15 cellular contexts compared by ENCODE assay signal in the genomic region with DNA sequence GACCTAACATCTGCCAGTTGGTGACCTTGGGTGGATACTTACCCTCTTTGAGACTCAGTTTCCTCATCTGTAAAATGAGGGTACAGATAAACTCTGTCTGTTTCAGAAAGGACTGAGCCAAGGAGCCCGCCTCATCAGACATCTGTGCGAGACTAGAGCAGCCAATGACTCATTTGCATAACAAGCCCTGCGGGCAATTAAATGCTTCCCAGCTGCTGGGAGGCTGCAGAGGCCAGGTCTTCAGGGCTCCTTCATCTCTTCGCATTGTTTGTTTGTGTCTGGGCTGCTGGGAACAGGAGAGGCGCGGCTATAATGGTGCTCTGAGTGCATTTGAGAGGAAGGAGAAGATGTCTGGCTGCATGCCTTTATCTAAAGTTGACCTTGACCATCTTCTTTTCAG.
DNase-seq lines count a peak whose midpoint lies in the region; ATAC-seq and TF ChIP-seq lines count a peak whose summit lies in the region.
"Had no signal": no experiment of that assay in that cellular context is flagged by ENCODE, and none has a peak within 500 bp of the region (broad histone marks: within the 10 kb centered on the region; RNA-seq: fewer than 3 reads in every experiment).

No MANE protein-coding gene starts in this region.

- DNase-seq in DMS 273 (lab: John Stamatoyannopoulos, UW; ENCODE audit: unreplicated experiment) (peak; percentile 68), DMS 273 treated with DMSO at 0.1 percent for 48 hours (lab: John Stamatoyannopoulos, UW) (no peak), WTC11 (ENCODE audit: low spot score) (peak; percentile 63), iPS-NIHi7 (ENCODE audit: extremely low spot score) (peak; percentile 59)
- DNase-seq in activated naive CD4-positive, alpha-beta T cell (lab: John Stamatoyannopoulos, UW): no peak
- DNase-seq: activated B cell treated with CpG ODN at 0.5 μM for 24 hours; activated naive CD4-positive, alpha-beta T cell treated with anti-CD3 and anti-CD28 coated beads, Interleukin-2, amount 10 ng/mL, durations not matched to agents 7 days and 5 days; Calu3; effector memory CD8-positive, alpha-beta T cell; NCI-H446 treated with DMSO at 0.1 percent for 48 hours; stimulated activated naive CD4-positive, alpha-beta T cell treated with Interleukin-2 at 50 U/mL for 16 hours had no signal

- peaks cover 19% of the 10 kb centered on the region for H3K36me3 Mint-ChIP-seq in WTC11
- H3K36me3 Mint-ChIP-seq: activated naive CD4-positive, alpha-beta T cell treated with anti-CD3 and anti-CD28 coated beads, Interleukin-2, amount 10 ng/mL, durations not matched to agents 7 days and 5 days had no signal

- H3K4me3 ChIP-seq in HUES6 (ENCODE audit: low read depth, low read length): no peak overlapping the region

- H3K9me3 ChIP-seq in HUES6 (ENCODE audit: control insufficient read depth, insufficient read depth, low read depth, low read length): peaks cover 22% of the 10 kb centered on the region

- H3K4me1 ChIP-seq in HUES6 (ENCODE audit: control insufficient read depth, insufficient read depth, low read length): peaks cover 28% of the 10 kb centered on the region

- no peak overlapping the region; the same call in 1 of the 2 replicates for H3K27ac ChIP-seq in HUES6 (ENCODE audit: low read depth, low read length)
- H3K27ac ChIP-seq: 22Rv1 had no signal

- no peak for TF ChIP-seq CTCF in WTC11 (IDR thresholded peaks at IDR 0.05)

- H3K4me3 Mint-ChIP-seq in WTC11: no peak overlapping the region
- H3K4me3 Mint-ChIP-seq: activated B cell treated with CpG ODN at 0.5 μM for 24 hours; activated naive CD4-positive, alpha-beta T cell treated with anti-CD3 and anti-CD28 coated beads, Interleukin-2, amount 10 ng/mL, durations not matched to agents 7 days and 5 days; effector memory CD8-positive, alpha-beta T cell had no signal

- H3K27ac Mint-ChIP-seq in WTC11: peak overlapping the region; percentile 22
- H3K27ac Mint-ChIP-seq: activated B cell treated with CpG ODN at 0.5 μM for 24 hours; activated naive CD4-positive, alpha-beta T cell treated with anti-CD3 and anti-CD28 coated beads, Interleukin-2, amount 10 ng/mL, durations not matched to agents 7 days and 5 days; effector memory CD8-positive, alpha-beta T cell had no signal

- CTCF ChIA-PET in WTC11 (lab: Charles Lee): interaction anchor here (0.7 to 2.7 kb wide), 8 partner anchors 11 to 371 kb away, joined by 3 to 12 read pairs (median 6); no protein-coding TSS in a partner anchor

- H3K27me3 ChIP-seq in HUES6 (ENCODE audit: control insufficient read depth, insufficient read depth, low read length): no peaks in the 10 kb centered on the region

- POLR2A ChIA-PET in WTC11 (lab: Charles Lee): interaction anchor here (0.9 kb wide), 1 partner anchor 14 kb away, joined by 3 read pairs; no protein-coding TSS in a partner anchor

- H3K27me3 Mint-ChIP-seq in WTC11 (ENCODE audit: low read depth): peaks cover 27% of the 10 kb centered on the region
- H3K27me3 Mint-ChIP-seq: activated naive CD4-positive, alpha-beta T cell treated with anti-CD3 and anti-CD28 coated beads, Interleukin-2, amount 10 ng/mL, durations not matched to agents 7 days and 5 days had no signal

- H3K9me3 Mint-ChIP-seq in WTC11: peaks cover 24% of the 10 kb centered on the region

- H3K9ac ChIP-seq in HUES6 (ENCODE audit: low read length): peak overlapping the region; percentile 57

- H3K36me3 ChIP-seq in HUES6 (ENCODE audit: control insufficient read depth, insufficient read depth, low read length): no peaks in the 10 kb centered on the region

- ATAC-seq in WTC11: peak; percentile 70
- no peak for ATAC-seq in GM21390 (IDR thresholded peaks at IDR 0.05; ENCODE audit: unreplicated experiment)
- no peak for ATAC-seq in HG03135 (IDR thresholded peaks at IDR 0.05; ENCODE audit: unreplicated experiment)
- ATAC-seq: effector memory CD8-positive, alpha-beta T cell had no signal

- peaks cover 51% of the 10 kb centered on the region for H3K4me1 Mint-ChIP-seq in WTC11
- H3K4me1 Mint-ChIP-seq: activated B cell treated with CpG ODN at 0.5 μM for 24 hours; activated naive CD4-positive, alpha-beta T cell treated with anti-CD3 and anti-CD28 coated beads, Interleukin-2, amount 10 ng/mL, durations not matched to agents 7 days and 5 days had no signal

TF ChIP-seq in WTC11, 78 proteins besides CTCF, POLR2A, EP300 and RAD21:
- TF ChIP-seq, protein P1, sequence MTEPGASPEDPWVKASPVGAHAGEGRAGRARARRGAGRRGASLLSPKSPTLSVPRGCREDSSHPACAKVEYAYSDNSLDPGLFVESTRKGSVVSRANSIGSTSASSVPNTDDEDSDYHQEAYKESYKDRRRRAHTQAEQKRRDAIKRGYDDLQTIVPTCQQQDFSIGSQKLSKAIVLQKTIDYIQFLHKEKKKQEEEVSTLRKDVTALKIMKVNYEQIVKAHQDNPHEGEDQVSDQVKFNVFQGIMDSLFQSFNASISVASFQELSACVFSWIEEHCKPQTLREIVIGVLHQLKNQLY (CRISPR knock-in tag; IDR thresholded peaks at IDR 0.05): no peak
- TF ChIP-seq, protein P2, sequence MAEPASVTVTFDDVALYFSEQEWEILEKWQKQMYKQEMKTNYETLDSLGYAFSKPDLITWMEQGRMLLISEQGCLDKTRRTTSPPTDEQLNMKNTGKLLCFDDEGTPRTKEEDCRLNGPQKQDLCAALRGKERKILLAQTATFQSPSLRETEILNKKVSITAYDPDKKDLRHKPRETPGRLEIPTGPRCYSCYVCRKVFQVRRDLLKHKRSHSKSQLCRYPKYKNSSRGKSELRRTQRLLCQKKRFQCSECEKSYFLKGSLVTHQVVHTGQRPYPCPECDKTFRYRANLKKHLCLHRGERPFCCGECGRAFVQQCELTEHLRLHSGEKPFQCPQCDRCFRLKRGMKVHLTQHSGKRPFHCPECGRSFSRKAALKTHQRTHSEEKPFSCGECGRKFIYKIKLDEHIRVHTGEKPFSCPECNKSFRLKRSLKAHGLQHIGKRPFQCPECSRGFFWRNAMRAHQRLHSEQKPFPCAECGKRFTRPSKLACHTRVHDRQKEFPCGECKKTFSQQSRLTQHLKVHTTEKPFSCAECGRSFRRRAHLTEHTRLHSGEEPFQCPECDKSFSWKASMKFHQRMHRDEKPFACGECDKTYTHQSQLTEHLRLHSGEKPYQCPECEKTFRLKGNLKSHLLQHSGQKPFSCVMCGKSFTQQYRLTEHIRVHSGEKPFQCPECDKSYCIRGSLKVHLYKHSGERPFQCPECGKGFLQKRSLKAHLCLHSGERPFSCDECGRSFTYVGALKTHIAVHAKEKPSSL (CRISPR knock-in tag; conservative IDR thresholded peaks at IDR 0.05): no peak
- TF ChIP-seq IRF2 (CRISPR knock-in tag; IDR thresholded peaks at IDR 0.05; ENCODE audit: borderline replicate concordance, low read depth): no peak
- no peak for TF ChIP-seq CREB1 (CRISPR knock-in tag; IDR thresholded peaks at IDR 0.05)
- TF ChIP-seq ZBTB21 (CRISPR knock-in tag; IDR thresholded peaks at IDR 0.05; ENCODE audit: borderline replicate concordance): no peak
- TF ChIP-seq ZNF263 (CRISPR knock-in tag; IDR thresholded peaks at IDR 0.05; ENCODE audit: low read depth): no peak
- TF ChIP-seq, protein P3, sequence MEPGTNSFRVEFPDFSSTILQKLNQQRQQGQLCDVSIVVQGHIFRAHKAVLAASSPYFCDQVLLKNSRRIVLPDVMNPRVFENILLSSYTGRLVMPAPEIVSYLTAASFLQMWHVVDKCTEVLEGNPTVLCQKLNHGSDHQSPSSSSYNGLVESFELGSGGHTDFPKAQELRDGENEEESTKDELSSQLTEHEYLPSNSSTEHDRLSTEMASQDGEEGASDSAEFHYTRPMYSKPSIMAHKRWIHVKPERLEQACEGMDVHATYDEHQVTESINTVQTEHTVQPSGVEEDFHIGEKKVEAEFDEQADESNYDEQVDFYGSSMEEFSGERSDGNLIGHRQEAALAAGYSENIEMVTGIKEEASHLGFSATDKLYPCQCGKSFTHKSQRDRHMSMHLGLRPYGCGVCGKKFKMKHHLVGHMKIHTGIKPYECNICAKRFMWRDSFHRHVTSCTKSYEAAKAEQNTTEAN (CRISPR knock-in tag; IDR thresholded peaks at IDR 0.05): no peak
TF ChIP-seq in WTC11: peak in this region for 0.

Comparison
In these comparisons a context has a peak if more than half of its experiments do, and no peak if none do; other contexts are left out.
1. DNase-seq: peak in DMS 273 (single experiment), WTC11 (single experiment) and iPS-NIHi7 (single experiment); none in DMS 273 treated with DMSO at 0.1 percent for 48 hours (single experiment) and activated naive CD4-positive, alpha-beta T cell (0 of 4).